ENCODE assay signal across 18 cellular contexts in genomic region chr1:245875581-245876263, GRCh38.
DNase-seq lines count a peak whose midpoint lies in the region; ATAC-seq and TF ChIP-seq lines count a peak whose summit lies in the region.
"Had no signal": no experiment of that assay in that cellular context is flagged by ENCODE, and none has a peak within 500 bp of the region (broad histone marks: within the 10 kb centered on the region; RNA-seq: fewer than 3 reads in every experiment).

No MANE protein-coding gene starts in this region.

- H3K4me3 ChIP-seq in esophagus squamous epithelium: no peak overlapping the region
- H3K4me3 ChIP-seq: BLaER1, pancreas, suprapubic skin had no signal

- DNase-seq in epithelial cell of prostate (ENCODE audit: low read depth, low spot score) (no peak), osteocyte (ENCODE audit: extremely low spot score, unreplicated experiment) (no peak), GM03348 (ENCODE audit: low spot score) (no peak), H9 (no peak), esophagus squamous epithelium (lab: John Stamatoyannopoulos, UW) (no peak)
- DNase-seq: activated CD4-positive, alpha-beta memory T cell treated with anti-CD3 and anti-CD28 coated beads, Interleukin-2, amount 10 ng/mL, durations not matched to agents 7 days and 5 days; activated naive CD8-positive, alpha-beta T cell treated with anti-CD3 and anti-CD28 coated beads for 36 hours; activated T-cell treated with anti-CD3 and anti-CD28 coated beads, Interleukin-2, amount 50 U/mL, for 48 hours; central memory CD4-positive, alpha-beta T cell; effector CD8-positive, alpha-beta T cell; NCI-H1694; stimulated activated CD4-positive, alpha-beta T cell treated with anti-CD3 and anti-CD28 coated beads, Interleukin-4, amount 100 ng/mL, for 4 hours; stimulated activated CD8-positive, alpha-beta memory T cell treated with anti-CD3 and anti-CD28 coated beads, Interleukin-4, amount 100 ng/mL, for 48 hours had no signal

- H2AK5ac ChIP-seq in H9 (ENCODE audit: insufficient read length, low read length): no peak overlapping the region

- no peak overlapping the region for H3K14ac ChIP-seq in H9 (ENCODE audit: insufficient read depth, low read length)

- WGBS in H9 (ENCODE audit: extremely low coverage, insufficient read length, low lambda C conversion rate): no CpG with 5 or more reads among the region's 4 CpGs
- 75 to 88% methylated on average over 4 of the region's 4 CpGs for WGBS in esophagus squamous epithelium, 2 donors

- H3K4me1 ChIP-seq in H9 (ENCODE audit: insufficient read depth, low read length): no peaks in the 10 kb centered on the region
- peaks cover 0 to 24% (median 6%) of the 10 kb centered on the region in 3 donors for H3K4me1 ChIP-seq in esophagus squamous epithelium
- H3K4me1 ChIP-seq: pancreas had no signal

- H3K56ac ChIP-seq in H9 (ENCODE audit: insufficient read length, low read depth, low read length): no peak overlapping the region

- ATAC-seq in GM19463 (IDR thresholded peaks at IDR 0.05; ENCODE audit: unreplicated experiment) (peak; percentile 57), HG03460 (IDR thresholded peaks at IDR 0.05; ENCODE audit: unreplicated experiment) (peak; percentile 50)

- no peak overlapping the region for H3K18ac ChIP-seq in H9 (ENCODE audit: insufficient read length, low read depth, low read length)

- no peak overlapping the region for H3T11ph ChIP-seq in H9 (ENCODE audit: low read length)

- H3K36me3 Mint-ChIP-seq in osteocyte (ENCODE audit: unreplicated experiment): no peaks in the 10 kb centered on the region
- no peaks in the 10 kb centered on the region; a peak in 1 of 7 replicates for H3K36me3 Mint-ChIP-seq in H9 (ENCODE audit: insufficient read depth in 1 of 3, low read depth in 3 of 3)

- H4K20me1 ChIP-seq in H9 (ENCODE audit: control insufficient read depth, insufficient read depth, insufficient read length): no peaks in the 10 kb centered on the region
- H4K20me1 ChIP-seq: BLaER1 had no signal

- H3K4me2 ChIP-seq in H9 (ENCODE audit: insufficient read depth, insufficient read length, low read length): no peak overlapping the region
- H3K4me2 ChIP-seq: BLaER1 had no signal

- no peak overlapping the region for H4K5ac ChIP-seq in H9 (ENCODE audit: insufficient read length, low read depth, low read length)

- H3K9me3 Mint-ChIP-seq in osteocyte (ENCODE audit: unreplicated experiment): no peaks in the 10 kb centered on the region
- H3K9me3 Mint-ChIP-seq in H9: no peaks in the 10 kb centered on the region
- H3K9me3 Mint-ChIP-seq: activated CD4-positive, alpha-beta memory T cell treated with anti-CD3 and anti-CD28 coated beads, Interleukin-2, amount 10 ng/mL, durations not matched to agents 7 days and 5 days; activated naive CD8-positive, alpha-beta T cell treated with anti-CD3 and anti-CD28 coated beads for 36 hours had no signal

- H3K4ac ChIP-seq in H9 (ENCODE audit: low read depth, low read length): no peak overlapping the region

- no peaks in the 10 kb centered on the region for H3K79me2 ChIP-seq in H9 (ENCODE audit: insufficient read depth, low read length)

- H3K27me3 ChIP-seq in H9 (ENCODE audit: insufficient read depth, low read length) (no peaks in the 10 kb centered on the region), esophagus squamous epithelium (no peaks in the 10 kb centered on the region)
- H3K27me3 ChIP-seq: BLaER1, pancreas, suprapubic skin had no signal

- no peak overlapping the region for H2BK12ac ChIP-seq in H9 (ENCODE audit: insufficient read length, low read depth, low read length)

- H3K36me3 ChIP-seq in esophagus squamous epithelium: no peaks in the 10 kb centered on the region
- H3K36me3 ChIP-seq: pancreas, suprapubic skin had no signal

- H3K27me3 Mint-ChIP-seq in osteocyte (ENCODE audit: unreplicated experiment) (no peaks in the 10 kb centered on the region), H9 (ENCODE audit: low read depth) (no peaks in the 10 kb centered on the region; the same call in 1 of the 2 replicates)
- H3K27me3 Mint-ChIP-seq: activated CD4-positive, alpha-beta memory T cell treated with anti-CD3 and anti-CD28 coated beads, Interleukin-2, amount 10 ng/mL, durations not matched to agents 7 days and 5 days; activated naive CD8-positive, alpha-beta T cell treated with anti-CD3 and anti-CD28 coated beads for 36 hours had no signal

- H2BK120ac ChIP-seq in H9 (ENCODE audit: low read depth, low read length, poor library complexity, severe bottlenecking): no peak overlapping the region

- H4K91ac ChIP-seq in H9 (ENCODE audit: insufficient read length, low read depth, low read length): no peak overlapping the region

- TF ChIP-seq CTCF in osteocyte (IDR thresholded peaks at IDR 0.05) (no peak), H9 (conservative IDR thresholded peaks at IDR 0.05) (no peak), esophagus squamous epithelium (IDR thresholded peaks at IDR 0.05) (no peak)

- H3K9ac ChIP-seq in H9 (ENCODE audit: extremely low read depth, insufficient read length, low read length): no peak overlapping the region
- H3K9ac ChIP-seq: BLaER1 had no signal

- no peak overlapping the region for H2BK20ac ChIP-seq in H9 (ENCODE audit: low read depth, low read length, poor library complexity, severe bottlenecking)

- no peak overlapping the region for H4K8ac ChIP-seq in H9 (replicated peaks; ENCODE audit: insufficient read length, low read depth, low read length)

- no peaks in the 10 kb centered on the region for H3K9me3 ChIP-seq in H9 (ENCODE audit: control insufficient read depth, low read depth, low read length)
- H3K9me3 ChIP-seq in esophagus squamous epithelium: no peaks in the 10 kb centered on the region
- H3K9me3 ChIP-seq: BLaER1, pancreas, suprapubic skin had no signal

- no peak overlapping the region for H2BK5ac ChIP-seq in H9 (ENCODE audit: insufficient read length, low read length)

- intact Hi-C loops in esophagus squamous epithelium (cut with DNase I): no loop called here

- peaks cover 37% of the 10 kb centered on the region for H3K4me1 Mint-ChIP-seq in osteocyte (ENCODE audit: unreplicated experiment)
- H3K4me1 Mint-ChIP-seq in H9: no peaks in the 10 kb centered on the region
- H3K4me1 Mint-ChIP-seq: activated CD4-positive, alpha-beta memory T cell treated with anti-CD3 and anti-CD28 coated beads, Interleukin-2, amount 10 ng/mL, durations not matched to agents 7 days and 5 days; activated naive CD8-positive, alpha-beta T cell treated with anti-CD3 and anti-CD28 coated beads for 36 hours had no signal

- H3K27ac Mint-ChIP-seq in osteocyte (ENCODE audit: unreplicated experiment) (peak overlapping the region; percentile 57), H9 (no peak overlapping the region)
- H3K27ac Mint-ChIP-seq: activated CD4-positive, alpha-beta memory T cell treated with anti-CD3 and anti-CD28 coated beads, Interleukin-2, amount 10 ng/mL, durations not matched to agents 7 days and 5 days; activated naive CD8-positive, alpha-beta T cell treated with anti-CD3 and anti-CD28 coated beads for 36 hours had no signal

- H2BK15ac ChIP-seq in H9 (ENCODE audit: low read depth, low read length): no peak overlapping the region

- no peak for TF ChIP-seq POLR2A in esophagus squamous epithelium (IDR thresholded peaks at IDR 0.05)

- no peaks in the 10 kb centered on the region for H3K79me1 ChIP-seq in H9 (ENCODE audit: insufficient read depth, low read depth, low read length, poor library complexity, severe bottlenecking)

- H3K4me3 Mint-ChIP-seq in osteocyte (ENCODE audit: unreplicated experiment): no peak overlapping the region
- no peak overlapping the region for H3K4me3 Mint-ChIP-seq in H9
- H3K4me3 Mint-ChIP-seq: activated CD4-positive, alpha-beta memory T cell treated with anti-CD3 and anti-CD28 coated beads, Interleukin-2, amount 10 ng/mL, durations not matched to agents 7 days and 5 days; activated naive CD8-positive, alpha-beta T cell treated with anti-CD3 and anti-CD28 coated beads for 36 hours had no signal

- no peaks in the 10 kb centered on the region for H3K23me2 ChIP-seq in H9 (ENCODE audit: insufficient read length, low read depth, low read length, poor library complexity, severe bottlenecking)

- no peak overlapping the region for H2AFZ ChIP-seq in H9 (ENCODE audit: low read length)

- peak overlapping the region; percentile 36 for H3K27ac ChIP-seq in epithelial cell of prostate
- no peak overlapping the region for H3K27ac ChIP-seq in H9 (ENCODE audit: insufficient read length, low read depth, low read length)
- no peak overlapping the region for H3K27ac ChIP-seq in esophagus squamous epithelium
- H3K27ac ChIP-seq: BLaER1, suprapubic skin had no signal

- H3K23ac ChIP-seq in H9 (ENCODE audit: insufficient read length, low read depth, low read length): no peak overlapping the region
